ENCODE assay signal across 1 cellular context in the genomic region with DNA sequence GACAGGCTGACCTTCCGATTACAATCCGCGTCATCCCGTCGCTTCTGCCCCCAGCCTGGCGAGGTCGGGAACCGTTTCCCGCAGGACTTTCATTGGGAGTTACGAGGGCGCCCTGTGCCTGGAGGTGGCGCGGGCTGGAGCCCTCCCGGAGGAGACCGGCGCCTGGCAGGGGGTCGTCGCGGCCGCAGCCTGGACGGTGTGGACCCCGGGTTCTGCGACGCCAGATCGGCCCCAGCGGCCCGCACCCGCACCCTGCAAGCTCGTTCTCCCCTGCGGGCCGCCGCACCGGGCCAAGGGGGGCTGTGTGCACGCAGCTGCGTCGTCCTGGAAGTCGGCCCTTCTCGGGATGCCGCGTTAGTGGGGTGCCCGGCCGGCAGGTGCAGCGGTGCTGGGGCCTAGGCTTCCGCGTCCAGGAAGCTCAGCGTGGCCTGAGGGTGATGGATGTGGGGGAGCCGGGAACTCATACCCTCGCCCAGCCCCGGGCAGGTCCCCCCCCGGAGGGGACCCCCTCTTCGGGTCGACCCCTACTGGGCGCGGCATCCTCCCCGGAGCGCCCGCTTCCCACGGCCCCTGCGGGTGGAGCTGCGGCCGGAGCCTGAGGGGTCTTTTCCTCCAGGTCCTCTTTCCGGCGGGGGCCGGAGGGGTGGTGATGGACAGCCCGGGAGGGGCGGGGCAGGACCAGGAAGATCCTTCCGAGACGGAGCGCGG.
TF ChIP-seq lines count a peak whose summit lies in the region.

No MANE protein-coding gene starts in this region.

TF ChIP-seq in WTC11, 78 proteins besides CTCF, POLR2A, EP300 and RAD21 (continued from another document):
- no peak for TF ChIP-seq AFF4 (CRISPR knock-in tag; IDR thresholded peaks at IDR 0.05; ENCODE audit: borderline replicate concordance)
- TF ChIP-seq HMGA2 (CRISPR knock-in tag; IDR thresholded peaks at IDR 0.05), result no peak
- TF ChIP-seq NR2C2 (CRISPR knock-in tag; IDR thresholded peaks at IDR 0.05), result no peak
- peak; percentile 54; the same call in 1 of the 2 replicates for TF ChIP-seq MAX (CRISPR knock-in tag; IDR thresholded peaks at IDR 0.05)
- no peak for TF ChIP-seq ERG (CRISPR knock-in tag; IDR thresholded peaks at IDR 0.05)
- TF ChIP-seq USF2 (CRISPR knock-in tag; IDR thresholded peaks at IDR 0.05), result no peak; the same call in 1 of the 2 replicates
- TF ChIP-seq, protein P1, sequence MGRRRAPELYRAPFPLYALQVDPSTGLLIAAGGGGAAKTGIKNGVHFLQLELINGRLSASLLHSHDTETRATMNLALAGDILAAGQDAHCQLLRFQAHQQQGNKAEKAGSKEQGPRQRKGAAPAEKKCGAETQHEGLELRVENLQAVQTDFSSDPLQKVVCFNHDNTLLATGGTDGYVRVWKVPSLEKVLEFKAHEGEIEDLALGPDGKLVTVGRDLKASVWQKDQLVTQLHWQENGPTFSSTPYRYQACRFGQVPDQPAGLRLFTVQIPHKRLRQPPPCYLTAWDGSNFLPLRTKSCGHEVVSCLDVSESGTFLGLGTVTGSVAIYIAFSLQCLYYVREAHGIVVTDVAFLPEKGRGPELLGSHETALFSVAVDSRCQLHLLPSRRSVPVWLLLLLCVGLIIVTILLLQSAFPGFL (CRISPR knock-in tag; IDR thresholded peaks at IDR 0.05; ENCODE audit: borderline replicate concordance), result no peak
- no peak for TF ChIP-seq IRF2 (CRISPR knock-in tag; IDR thresholded peaks at IDR 0.05; ENCODE audit: borderline replicate concordance, low read depth)
- TF ChIP-seq, protein P2, sequence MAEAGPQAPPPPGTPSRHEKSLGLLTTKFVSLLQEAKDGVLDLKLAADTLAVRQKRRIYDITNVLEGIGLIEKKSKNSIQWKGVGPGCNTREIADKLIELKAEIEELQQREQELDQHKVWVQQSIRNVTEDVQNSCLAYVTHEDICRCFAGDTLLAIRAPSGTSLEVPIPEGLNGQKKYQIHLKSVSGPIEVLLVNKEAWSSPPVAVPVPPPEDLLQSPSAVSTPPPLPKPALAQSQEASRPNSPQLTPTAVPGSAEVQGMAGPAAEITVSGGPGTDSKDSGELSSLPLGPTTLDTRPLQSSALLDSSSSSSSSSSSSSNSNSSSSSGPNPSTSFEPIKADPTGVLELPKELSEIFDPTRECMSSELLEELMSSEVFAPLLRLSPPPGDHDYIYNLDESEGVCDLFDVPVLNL (CRISPR knock-in tag; IDR thresholded peaks at IDR 0.05; ENCODE audit: borderline replicate concordance, low read depth), result no peak
- TF ChIP-seq PRRX2 (CRISPR knock-in tag; IDR thresholded peaks at IDR 0.05), result peak; percentile 50; the same call in 1 of the 2 replicates
- TF ChIP-seq ZNF138 (CRISPR knock-in tag; conservative IDR thresholded peaks at IDR 0.05), result no peak
- TF ChIP-seq CBFB (CRISPR knock-in tag; IDR thresholded peaks at IDR 0.05; ENCODE audit: low read depth), result no peak
- no peak for TF ChIP-seq GRHL2 (CRISPR knock-in tag; IDR thresholded peaks at IDR 0.05; ENCODE audit: insufficient replicate concordance, severe bottlenecking)
- no peak for TF ChIP-seq NR1H2 (CRISPR knock-in tag; IDR thresholded peaks at IDR 0.05)
- TF ChIP-seq ZNF671 (CRISPR knock-in tag; IDR thresholded peaks at IDR 0.05), result no peak
- TF ChIP-seq ZNF512 (CRISPR knock-in tag; IDR thresholded peaks at IDR 0.05; ENCODE audit: borderline replicate concordance), result no peak
- TF ChIP-seq MXD4 (CRISPR knock-in tag; IDR thresholded peaks at IDR 0.05; ENCODE audit: borderline replicate concordance), result no peak
- TF ChIP-seq ZNF219 (CRISPR knock-in tag; IDR thresholded peaks at IDR 0.05; ENCODE audit: borderline replicate concordance), result no peak
- no peak for TF ChIP-seq ZMAT4 (CRISPR knock-in tag; IDR thresholded peaks at IDR 0.05)
- peak; percentile 38; the same call in 1 of the 2 replicates for TF ChIP-seq SP1 (CRISPR knock-in tag; conservative IDR thresholded peaks at IDR 0.05)
- TF ChIP-seq ZNF317 (CRISPR knock-in tag; IDR thresholded peaks at IDR 0.05; ENCODE audit: borderline replicate concordance, low read depth), result no peak
- TF ChIP-seq, protein P3, sequence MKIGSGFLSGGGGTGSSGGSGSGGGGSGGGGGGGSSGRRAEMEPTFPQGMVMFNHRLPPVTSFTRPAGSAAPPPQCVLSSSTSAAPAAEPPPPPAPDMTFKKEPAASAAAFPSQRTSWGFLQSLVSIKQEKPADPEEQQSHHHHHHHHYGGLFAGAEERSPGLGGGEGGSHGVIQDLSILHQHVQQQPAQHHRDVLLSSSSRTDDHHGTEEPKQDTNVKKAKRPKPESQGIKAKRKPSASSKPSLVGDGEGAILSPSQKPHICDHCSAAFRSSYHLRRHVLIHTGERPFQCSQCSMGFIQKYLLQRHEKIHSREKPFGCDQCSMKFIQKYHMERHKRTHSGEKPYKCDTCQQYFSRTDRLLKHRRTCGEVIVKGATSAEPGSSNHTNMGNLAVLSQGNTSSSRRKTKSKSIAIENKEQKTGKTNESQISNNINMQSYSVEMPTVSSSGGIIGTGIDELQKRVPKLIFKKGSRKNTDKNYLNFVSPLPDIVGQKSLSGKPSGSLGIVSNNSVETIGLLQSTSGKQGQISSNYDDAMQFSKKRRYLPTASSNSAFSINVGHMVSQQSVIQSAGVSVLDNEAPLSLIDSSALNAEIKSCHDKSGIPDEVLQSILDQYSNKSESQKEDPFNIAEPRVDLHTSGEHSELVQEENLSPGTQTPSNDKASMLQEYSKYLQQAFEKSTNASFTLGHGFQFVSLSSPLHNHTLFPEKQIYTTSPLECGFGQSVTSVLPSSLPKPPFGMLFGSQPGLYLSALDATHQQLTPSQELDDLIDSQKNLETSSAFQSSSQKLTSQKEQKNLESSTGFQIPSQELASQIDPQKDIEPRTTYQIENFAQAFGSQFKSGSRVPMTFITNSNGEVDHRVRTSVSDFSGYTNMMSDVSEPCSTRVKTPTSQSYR (CRISPR knock-in tag; IDR thresholded peaks at IDR 0.05), result peak; percentile 26; the same call in 1 of the 2 replicates
- TF ChIP-seq ATF1 (CRISPR knock-in tag; IDR thresholded peaks at IDR 0.05), result no peak
- TF ChIP-seq NFE2L1 (CRISPR knock-in tag; IDR thresholded peaks at IDR 0.05), result no peak
- TF ChIP-seq, protein P4, sequence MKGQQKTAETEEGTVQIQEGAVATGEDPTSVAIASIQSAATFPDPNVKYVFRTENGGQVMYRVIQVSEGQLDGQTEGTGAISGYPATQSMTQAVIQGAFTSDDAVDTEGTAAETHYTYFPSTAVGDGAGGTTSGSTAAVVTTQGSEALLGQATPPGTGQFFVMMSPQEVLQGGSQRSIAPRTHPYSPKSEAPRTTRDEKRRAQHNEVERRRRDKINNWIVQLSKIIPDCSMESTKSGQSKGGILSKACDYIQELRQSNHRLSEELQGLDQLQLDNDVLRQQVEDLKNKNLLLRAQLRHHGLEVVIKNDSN (CRISPR knock-in tag; IDR thresholded peaks at IDR 0.05), result no peak
- no peak for TF ChIP-seq TEAD1 (CRISPR knock-in tag; IDR thresholded peaks at IDR 0.05)
- TF ChIP-seq, protein P5, sequence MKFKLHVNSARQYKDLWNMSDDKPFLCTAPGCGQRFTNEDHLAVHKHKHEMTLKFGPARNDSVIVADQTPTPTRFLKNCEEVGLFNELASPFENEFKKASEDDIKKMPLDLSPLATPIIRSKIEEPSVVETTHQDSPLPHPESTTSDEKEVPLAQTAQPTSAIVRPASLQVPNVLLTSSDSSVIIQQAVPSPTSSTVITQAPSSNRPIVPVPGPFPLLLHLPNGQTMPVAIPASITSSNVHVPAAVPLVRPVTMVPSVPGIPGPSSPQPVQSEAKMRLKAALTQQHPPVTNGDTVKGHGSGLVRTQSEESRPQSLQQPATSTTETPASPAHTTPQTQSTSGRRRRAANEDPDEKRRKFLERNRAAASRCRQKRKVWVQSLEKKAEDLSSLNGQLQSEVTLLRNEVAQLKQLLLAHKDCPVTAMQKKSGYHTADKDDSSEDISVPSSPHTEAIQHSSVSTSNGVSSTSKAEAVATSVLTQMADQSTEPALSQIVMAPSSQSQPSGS (CRISPR knock-in tag; IDR thresholded peaks at IDR 0.05; ENCODE audit: borderline replicate concordance, low read depth), result no peak
- TF ChIP-seq GABPB1 (CRISPR knock-in tag; IDR thresholded peaks at IDR 0.05), result no peak
- TF ChIP-seq SMAD4 (CRISPR knock-in tag; IDR thresholded peaks at IDR 0.05), result no peak
- TF ChIP-seq, protein P6, sequence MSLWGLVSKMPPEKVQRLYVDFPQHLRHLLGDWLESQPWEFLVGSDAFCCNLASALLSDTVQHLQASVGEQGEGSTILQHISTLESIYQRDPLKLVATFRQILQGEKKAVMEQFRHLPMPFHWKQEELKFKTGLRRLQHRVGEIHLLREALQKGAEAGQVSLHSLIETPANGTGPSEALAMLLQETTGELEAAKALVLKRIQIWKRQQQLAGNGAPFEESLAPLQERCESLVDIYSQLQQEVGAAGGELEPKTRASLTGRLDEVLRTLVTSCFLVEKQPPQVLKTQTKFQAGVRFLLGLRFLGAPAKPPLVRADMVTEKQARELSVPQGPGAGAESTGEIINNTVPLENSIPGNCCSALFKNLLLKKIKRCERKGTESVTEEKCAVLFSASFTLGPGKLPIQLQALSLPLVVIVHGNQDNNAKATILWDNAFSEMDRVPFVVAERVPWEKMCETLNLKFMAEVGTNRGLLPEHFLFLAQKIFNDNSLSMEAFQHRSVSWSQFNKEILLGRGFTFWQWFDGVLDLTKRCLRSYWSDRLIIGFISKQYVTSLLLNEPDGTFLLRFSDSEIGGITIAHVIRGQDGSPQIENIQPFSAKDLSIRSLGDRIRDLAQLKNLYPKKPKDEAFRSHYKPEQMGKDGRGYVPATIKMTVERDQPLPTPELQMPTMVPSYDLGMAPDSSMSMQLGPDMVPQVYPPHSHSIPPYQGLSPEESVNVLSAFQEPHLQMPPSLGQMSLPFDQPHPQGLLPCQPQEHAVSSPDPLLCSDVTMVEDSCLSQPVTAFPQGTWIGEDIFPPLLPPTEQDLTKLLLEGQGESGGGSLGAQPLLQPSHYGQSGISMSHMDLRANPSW (CRISPR knock-in tag; conservative IDR thresholded peaks at IDR 0.05; ENCODE audit: low read depth), result no peak
- TF ChIP-seq, protein P7, sequence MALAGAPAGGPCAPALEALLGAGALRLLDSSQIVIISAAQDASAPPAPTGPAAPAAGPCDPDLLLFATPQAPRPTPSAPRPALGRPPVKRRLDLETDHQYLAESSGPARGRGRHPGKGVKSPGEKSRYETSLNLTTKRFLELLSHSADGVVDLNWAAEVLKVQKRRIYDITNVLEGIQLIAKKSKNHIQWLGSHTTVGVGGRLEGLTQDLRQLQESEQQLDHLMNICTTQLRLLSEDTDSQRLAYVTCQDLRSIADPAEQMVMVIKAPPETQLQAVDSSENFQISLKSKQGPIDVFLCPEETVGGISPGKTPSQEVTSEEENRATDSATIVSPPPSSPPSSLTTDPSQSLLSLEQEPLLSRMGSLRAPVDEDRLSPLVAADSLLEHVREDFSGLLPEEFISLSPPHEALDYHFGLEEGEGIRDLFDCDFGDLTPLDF (CRISPR knock-in tag; IDR thresholded peaks at IDR 0.05), result no peak
- no peak for TF ChIP-seq JUN (CRISPR knock-in tag; IDR thresholded peaks at IDR 0.05)
- 0 out of 2 replicates have a peak, but pooled peaks have one; percentile 66 for TF ChIP-seq MYBL2 (CRISPR knock-in tag; IDR thresholded peaks at IDR 0.05)
